Comparison of ENCODE assay signal across 31 cellular contexts in the genomic region with DNA sequence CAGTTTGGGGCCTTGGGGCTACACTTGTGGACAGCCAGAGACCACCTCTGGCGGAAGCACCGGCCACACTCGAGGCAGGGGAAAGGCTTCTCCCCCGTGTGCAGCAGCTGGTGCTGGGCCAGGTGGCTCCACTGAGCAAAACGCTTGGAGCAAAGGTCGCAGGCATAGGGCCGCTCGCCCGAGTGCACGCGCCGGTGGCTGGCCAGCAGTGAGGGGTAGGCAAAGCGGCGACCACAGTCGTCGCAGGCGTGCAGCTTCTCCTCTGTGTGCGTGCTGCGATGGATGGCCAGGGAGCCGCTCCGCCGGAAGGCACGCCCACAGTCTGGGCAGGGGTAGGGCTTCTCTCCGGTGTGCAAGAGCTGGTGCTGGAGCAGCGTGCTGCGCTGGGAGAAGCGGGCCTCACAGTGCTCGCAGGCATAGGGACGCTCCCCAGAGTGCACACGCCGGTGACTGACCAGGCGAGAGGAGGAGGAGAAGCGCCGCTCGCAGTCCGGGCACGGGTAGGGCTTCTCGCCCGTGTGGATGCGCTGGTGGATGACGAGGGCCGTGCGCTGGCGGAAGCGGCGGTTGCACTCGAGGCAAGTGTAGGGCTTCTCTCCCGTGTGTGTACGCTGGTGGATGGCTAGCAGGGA. TPM values are rescaled to one million over a fixed set of nuclear protein-coding genes. Genes with fewer than 3 reads are reported as not detected.
A peak's percentile ranks its signal among the peaks of the same experiment; 100 is the strongest.
DNase-seq lines count a peak whose midpoint lies in the region; ATAC-seq, FAIRE-seq and TF ChIP-seq lines count a peak whose summit lies in the region.
"Had no signal": no experiment of that assay in that cellular context is flagged by ENCODE, and none has a peak within 500 bp of the region (broad histone marks: within the 10 kb centered on the region; RNA-seq: fewer than 3 reads in every experiment).

No MANE protein-coding gene starts in this region.

- H4K20me1 ChIP-seq in K562 (replicated peaks; ENCODE audit: control insufficient read depth, insufficient read depth, low read length), result no peaks in the 10 kb centered on the region

- no peaks in the 10 kb centered on the region for H3K9me3 Mint-ChIP-seq in activated naive CD4-positive, alpha-beta T cell treated with anti-CD3 and anti-CD28 coated beads, Interleukin-2, amount 50 U/mL, for 72 hours
- H3K9me3 Mint-ChIP-seq in activated CD4-positive, alpha-beta T cell treated with anti-CD3 and anti-CD28 coated beads, Interleukin-2, amount 10 ng/mL, durations not matched to agents 7 days and 5 days, result no peaks in the 10 kb centered on the region
- no peaks in the 10 kb centered on the region for H3K9me3 Mint-ChIP-seq in activated naive CD4-positive, alpha-beta T cell treated with anti-CD3 and anti-CD28 coated beads for 36 hours
- H3K9me3 Mint-ChIP-seq: activated T-cell treated with anti-CD3 and anti-CD28 coated beads, Interleukin-2, amount 50 U/mL, for 24 hours; CD4-positive, alpha-beta T cell; endodermal cell; HFFc6; natural killer cell had no signal

- no peak for TF ChIP-seq RAD21 in K562 (CRISPR knock-in tag; conservative IDR thresholded peaks at IDR 0.05 in 1 of 2, IDR thresholded peaks at IDR 0.05 in 1 of 2)

- H3K4me3 Mint-ChIP-seq in activated CD4-positive, alpha-beta T cell treated with anti-CD3 and anti-CD28 coated beads, Interleukin-2, amount 10 ng/mL, durations not matched to agents 7 days and 5 days, result no peak overlapping the region
- no peak overlapping the region for H3K4me3 Mint-ChIP-seq in activated naive CD4-positive, alpha-beta T cell treated with anti-CD3 and anti-CD28 coated beads for 36 hours
- H3K4me3 Mint-ChIP-seq: activated T-cell treated with anti-CD3 and anti-CD28 coated beads, Interleukin-2, amount 50 U/mL, for 24 hours; endodermal cell; HFFc6; natural killer cell had no signal

- peaks cover 60% of the 10 kb centered on the region for H3K36me3 ChIP-seq in K562 (ENCODE audit: control insufficient read depth, insufficient read depth, low read length)
- peaks cover 3 to 68% (median 47%) of the 10 kb centered on the region in 6 donors for H3K36me3 ChIP-seq in spleen
- H3K36me3 ChIP-seq: ovary had no signal

- intact Hi-C loops in K562 (cut with micrococcal nuclease), result no loop called here
- intact Hi-C loops in spleen (cut with DNase I; ENCODE audit: low total_unique reads), result no loop called here
- intact Hi-C loops in activated naive CD4-positive, alpha-beta T cell treated with anti-CD3 and anti-CD28 coated beads for 36 hours (cut with micrococcal nuclease), result no loop called here

- H3K27ac ChIP-seq in K562 (ENCODE audit: extremely low read depth, low read depth, low read length) (no peak overlapping the region), spleen (no peak overlapping the region)
- H3K27ac ChIP-seq: 22Rv1, coronary artery, hepatocyte, ovary, VCaP had no signal

- no peaks in the 10 kb centered on the region for H3K27me3 Mint-ChIP-seq in activated CD4-positive, alpha-beta T cell treated with anti-CD3 and anti-CD28 coated beads, Interleukin-2, amount 10 ng/mL, durations not matched to agents 7 days and 5 days
- no peaks in the 10 kb centered on the region for H3K27me3 Mint-ChIP-seq in activated naive CD4-positive, alpha-beta T cell treated with anti-CD3 and anti-CD28 coated beads for 36 hours (ENCODE audit: low read depth)
- H3K27me3 Mint-ChIP-seq: activated T-cell treated with anti-CD3 and anti-CD28 coated beads, Interleukin-2, amount 50 U/mL, for 24 hours; CD4-positive, alpha-beta T cell had no signal

- ATAC-seq in activated naive CD4-positive, alpha-beta T cell treated with anti-CD3 and anti-CD28 coated beads, Interleukin-2, amount 50 U/mL, for 72 hours, result no peak
- ATAC-seq in K562, result no peak
- no peak for ATAC-seq in GM19467 (IDR thresholded peaks at IDR 0.05; ENCODE audit: unreplicated experiment)
- ATAC-seq: natural killer cell had no signal

- TF ChIP-seq POLR2A in K562 (conservative IDR thresholded peaks at IDR 0.05) (no peak), spleen (IDR thresholded peaks at IDR 0.05) (no peak)

- no peak overlapping the region for H2AFZ ChIP-seq in K562 (ENCODE audit: low read depth, low read length)
- H2AFZ ChIP-seq: hepatocyte had no signal

- no peak for DNase-seq in activated naive CD4-positive, alpha-beta T cell treated with anti-CD3 and anti-CD28 coated beads, Interleukin-2, amount 50 U/mL, for 72 hours (ENCODE audit: low spot score in 2 of 2)
- DNase-seq in activated naive CD4-positive, alpha-beta T cell (lab: John Stamatoyannopoulos, UW), result no peak
- no peak for DNase-seq in K562 (ENCODE audit: extremely low read depth in 1 of 4, low spot score in 3 of 4)
- DNase-seq in kidney tubule cell (ENCODE audit: low spot score), result peak; percentile 39
- DNase-seq in spleen, result peak; percentile 74
- DNase-seq in activated CD4-positive, alpha-beta T cell treated with anti-CD3 and anti-CD28 coated beads, Interleukin-2, amount 10 ng/mL, durations not matched to agents 7 days and 5 days, result no peak
- DNase-seq in activated naive CD4-positive, alpha-beta T cell treated with anti-CD3 and anti-CD28 coated beads for 36 hours, result no peak
- DNase-seq: activated CD4-positive, alpha-beta T cell treated with anti-CD3 and anti-CD28 coated beads for 48 hours; activated gamma-delta T cell; activated T-cell treated with anti-CD3 and anti-CD28 coated beads, Interleukin-2, amount 50 U/mL, for 24 hours; CD4-positive, alpha-beta T cell; endodermal cell; HFFc6; IMR-90; natural killer cell; NCI-H1092; NCI-H1930; NCI-H526 treated with DMSO at 0.1 percent for 48 hours; ovary; SHP77 treated with DMSO at 0.1 percent for 48 hours; stimulated activated CD4-positive, alpha-beta T cell treated with anti-CD3 and anti-CD28 coated beads, Interleukin-2, amount 100 ng/mL, for 48 hours; T-helper 9 cell had no signal

- no peak overlapping the region for H3K4me3 ChIP-seq in K562
- no peak overlapping the region for H3K4me3 ChIP-seq in spleen
- H3K4me3 ChIP-seq: adrenal gland, coronary artery, hepatocyte, ovary had no signal

- H3K9me3 ChIP-seq in K562 (replicated peaks; ENCODE audit: control insufficient read depth, insufficient read depth, low read depth, low read length), result no peaks in the 10 kb centered on the region
- H3K9me3 ChIP-seq in spleen, result no peaks in the 10 kb centered on the region
- H3K9me3 ChIP-seq: adrenal gland, ovary had no signal

- H3K27me3 ChIP-seq in K562 (ENCODE audit: control insufficient read depth in 2 of 2, insufficient read depth in 2 of 2, low read length in 2 of 2) (no peaks in the 10 kb centered on the region), spleen (replicated peaks in 1 of 7) (no peaks in the 10 kb centered on the region)
- H3K27me3 ChIP-seq: adrenal gland, hepatocyte, ovary had no signal

- no TSS peak for BruUV-seq in K562 (replicated peaks; lab: Mats Ljungman, UMichigan)

- WGBS in K562 (ENCODE audit: insufficient coverage, low coverage, missing lambda C conversion rate), result 92% methylated on average over 29 of the region's 49 CpGs
- WGBS in spleen, 5 donors, result 94 to 96% (median 95%) methylated on average over 43 to 49 of the region's 49 CpGs

- no peak for FAIRE-seq in K562 (lab: Jason Lieb, UNC)
- FAIRE-seq: D721Med, frontal cortex, urothelium cell line had no signal

- no peak for TF ChIP-seq EP300 in K562 (IDR thresholded peaks at IDR 0.05; ENCODE audit: low read length)

- no peak for TF ChIP-seq CTCF in K562 (IDR thresholded peaks at IDR 0.05 in 2 of 3, conservative IDR thresholded peaks at IDR 0.05 in 1 of 3; ENCODE audit: insufficient read depth in 2 of 3, low read depth in 1 of 3, low read length in 3 of 3)
- TF ChIP-seq CTCF in spleen (IDR thresholded peaks at IDR 0.05 in 8 of 11, conservative IDR thresholded peaks at IDR 0.05 in 3 of 11), result no peak

- H3K9me1 ChIP-seq in K562 (ENCODE audit: control insufficient read depth, insufficient read depth, low read length), result no peaks in the 10 kb centered on the region

- in situ Hi-C loops in K562 (cut with MboI), result no loop called here

- POLR2A ChIA-PET in K562 (lab: Yijun Ruan, JAX), result no interaction called here
- POLR2A ChIA-PET in activated CD4-positive, alpha-beta T cell treated with anti-CD3 and anti-CD28 coated beads, Interleukin-2, amount 10 ng/mL, durations not matched to agents 7 days and 5 days (lab: Charles Lee), result no interaction called here

- H3K4me1 Mint-ChIP-seq in activated CD4-positive, alpha-beta T cell treated with anti-CD3 and anti-CD28 coated beads, Interleukin-2, amount 10 ng/mL, durations not matched to agents 7 days and 5 days, result peaks cover 19% of the 10 kb centered on the region
- H3K4me1 Mint-ChIP-seq in activated naive CD4-positive, alpha-beta T cell treated with anti-CD3 and anti-CD28 coated beads for 36 hours (ENCODE audit: low read depth), result peaks cover 17% of the 10 kb centered on the region
- H3K4me1 Mint-ChIP-seq: endodermal cell had no signal

- H3K79me2 ChIP-seq in K562 (ENCODE audit: control insufficient read depth, insufficient read depth, low read length), result peaks cover 10% of the 10 kb centered on the region

- H3K4me1 ChIP-seq in K562 (replicated peaks in 1 of 2; ENCODE audit: control insufficient read depth in 2 of 2, insufficient read depth in 2 of 2, low read length in 2 of 2) (peaks cover 7 to 17% of the 10 kb centered on the region in 2 experiments; a peak in 4 of 5 replicates), spleen (peaks cover 0 to 77% (median 41%) of the 10 kb centered on the region in 6 donors)

- H3K4me2 ChIP-seq in K562 (ENCODE audit: insufficient read depth, low read length), result no peak overlapping the region
- H3K4me2 ChIP-seq: hepatocyte had no signal

- peak overlapping the region; percentile 19 to 22 for H3K27ac Mint-ChIP-seq in activated naive CD4-positive, alpha-beta T cell treated with anti-CD3 and anti-CD28 coated beads, Interleukin-2, amount 50 U/mL, for 72 hours
- no peak overlapping the region for H3K27ac Mint-ChIP-seq in activated CD4-positive, alpha-beta T cell treated with anti-CD3 and anti-CD28 coated beads, Interleukin-2, amount 10 ng/mL, durations not matched to agents 7 days and 5 days
- H3K27ac Mint-ChIP-seq in activated naive CD4-positive, alpha-beta T cell treated with anti-CD3 and anti-CD28 coated beads for 36 hours, result no peak overlapping the region
- H3K27ac Mint-ChIP-seq: activated T-cell treated with anti-CD3 and anti-CD28 coated beads, Interleukin-2, amount 50 U/mL, for 24 hours; CD4-positive, alpha-beta T cell; endodermal cell; natural killer cell had no signal

- peak overlapping the region in 1 of 2 experiments; percentile 42; a peak in 2 of 4 replicates for H3K9ac ChIP-seq in K562 (ENCODE audit: insufficient read depth in 1 of 2, low read depth in 2 of 2, low read length in 2 of 2)

- peaks cover 6 to 11% of the 10 kb centered on the region in 2 donors for H3K36me3 Mint-ChIP-seq in activated naive CD4-positive, alpha-beta T cell treated with anti-CD3 and anti-CD28 coated beads, Interleukin-2, amount 50 U/mL, for 72 hours
- H3K36me3 Mint-ChIP-seq in activated CD4-positive, alpha-beta T cell treated with anti-CD3 and anti-CD28 coated beads, Interleukin-2, amount 10 ng/mL, durations not matched to agents 7 days and 5 days (ENCODE audit: low read depth), result peaks cover 33% of the 10 kb centered on the region
- H3K36me3 Mint-ChIP-seq in activated naive CD4-positive, alpha-beta T cell treated with anti-CD3 and anti-CD28 coated beads for 36 hours (ENCODE audit: low read depth), result peaks cover 28% of the 10 kb centered on the region
- H3K36me3 Mint-ChIP-seq: natural killer cell had no signal

- CTCF ChIA-PET in K562 (lab: Yijun Ruan, JAX; ENCODE audit: low intra/inter-chr PET ratio), result no interaction called here
- CTCF ChIA-PET in activated CD4-positive, alpha-beta T cell treated with anti-CD3 and anti-CD28 coated beads, Interleukin-2, amount 10 ng/mL, durations not matched to agents 7 days and 5 days (lab: Charles Lee), result interaction anchor here (1.2 to 1.9 kb wide), 2 partner anchors 19 to 69 kb away, joined by 3 to 6 read pairs; a partner anchor contains a TSS
- CTCF ChIA-PET in activated naive CD4-positive, alpha-beta T cell treated with anti-CD3 and anti-CD28 coated beads for 36 hours (lab: Charles Lee), result interaction anchor here (1.9 kb wide), 1 partner anchor 69 kb away, joined by 5 read pairs; a partner anchor contains a TSS

RNA-seq across cellular contexts. Expression of a gene that starts 5.8 kb away (rescaled TPM):
- total RNA-seq in activated naive CD4-positive, alpha-beta T cell treated with anti-CD3 and anti-CD28 coated beads, Interleukin-2, amount 50 U/mL, for 72 hours, result 10 to 100 TPM; 11.6 to 13.7 TPM
- total RNA-seq in K562 (2011; cell fraction: chromatin; rRNA removed; ENCODE audit: low replicate concordance), result 6.2 and 13.7 TPM in 2 replicates
- total RNA-seq in K562 (2011; cell fraction: nucleolus; rRNA removed), result 11.6 and 16.5 TPM in 2 replicates
- total RNA-seq in K562 (2011; cell fraction: nucleoplasm; rRNA removed), result 7.8 and 9.5 TPM in 2 replicates
- total RNA-seq in K562 (2014; rRNA removed) (11.4 and 14.6 TPM in 2 replicates), K562 (2014; rRNA removed; fragmentation: Illumina TruSeq; extraction: Trizol) (8.4 and 8.7 TPM in 2 replicates), K562 (2015; rRNA removed; fragmentation: Illumina TruSeq; extraction: Trizol) (12.0 and 12.1 TPM in 2 replicates), K562 (2021) (15.4 and 16.9 TPM in 2 replicates), spleen (10 to 100 TPM in 5 of 7 donors, 1 to 10 TPM in 2; 6.3 to 14.6 (median 11.4) TPM)
- polyA plus RNA-seq in K562 (2011; rRNA removed) (8.0 and 9.6 TPM in 2 replicates), K562 (2014; fragmentation: Illumina TruSeq; extraction: Trizol) (11.6 and 12.3 TPM in 2 replicates), K562 (2014; fragmentation: Nextera tagmentation; extraction: Ambion mirVana) (1 to 10 TPM; 5.4 to 5.7 TPM), K562 (2014; rRNA removed) (10.2 and 10.8 TPM in 2 replicates), spleen (1 to 10 TPM; 3.5 to 5.0 (median 3.7) TPM)
- polyA plus RNA-seq in K562 (2011; cell fraction: cytosol; rRNA removed), result 8.9 and 19.1 TPM in 2 replicates
- 8.3 and 9.8 TPM in 2 replicates for polyA plus RNA-seq in K562 (2011; cell fraction: nucleus; rRNA removed)
- 7.8 and 9.0 TPM in 2 replicates for polyA plus RNA-seq in K562 (2012)
- polyA minus RNA-seq in K562 (2011; rRNA and poly(A)+ RNA removed), result 8.2 and 10.0 TPM in 2 replicates
- polyA minus RNA-seq in K562 (2011; cell fraction: cytosol; rRNA and poly(A)+ RNA removed), result 11.1 TPM in 2 replicates
- 7.8 and 8.9 TPM in 2 replicates for polyA minus RNA-seq in K562 (2011; cell fraction: nucleus; rRNA and poly(A)+ RNA removed)
- total RNA-seq in activated CD4-positive, alpha-beta T cell treated with anti-CD3 and anti-CD28 coated beads, Interleukin-2, amount 10 ng/mL, durations not matched to agents 7 days and 5 days, result 10 to 100 TPM; 12.8 to 13.8 TPM
- 10 to 100 TPM; 10.7 to 11.5 TPM for total RNA-seq in activated naive CD4-positive, alpha-beta T cell treated with anti-CD3 and anti-CD28 coated beads for 36 hours

RNA-seq across cellular contexts. Expression of a gene that starts 18.9 kb away (rescaled TPM):
- total RNA-seq in activated naive CD4-positive, alpha-beta T cell treated with anti-CD3 and anti-CD28 coated beads, Interleukin-2, amount 50 U/mL, for 72 hours, result 10 to 100 TPM; 10.8 to 22.1 TPM
- 39.3 and 45.4 TPM in 2 replicates for total RNA-seq in K562 (2011; cell fraction: chromatin; rRNA removed; ENCODE audit: low replicate concordance)
- 37.5 and 42.2 TPM in 2 replicates for total RNA-seq in K562 (2011; cell fraction: nucleolus; rRNA removed)
- total RNA-seq in K562 (2011; cell fraction: nucleoplasm; rRNA removed), result 41.3 and 53.4 TPM in 2 replicates
- 6.9 and 7.2 TPM in 2 replicates for total RNA-seq in K562 (2014; rRNA removed)
- 4.6 and 4.8 TPM in 2 replicates for total RNA-seq in K562 (2014; rRNA removed; fragmentation: Illumina TruSeq; extraction: Trizol)
- total RNA-seq in K562 (2015; rRNA removed; fragmentation: Illumina TruSeq; extraction: Trizol), result 6.2 and 6.4 TPM in 2 replicates
- total RNA-seq in K562 (2021), result 9.7 and 11.6 TPM in 2 replicates
- 10.6 and 12.4 TPM in 2 replicates for polyA plus RNA-seq in K562 (2011; rRNA removed)
- polyA plus RNA-seq in K562 (2011; cell fraction: cytosol; rRNA removed), result 10.0 and 13.3 TPM in 2 replicates
- 18.3 and 22.4 TPM in 2 replicates for polyA plus RNA-seq in K562 (2011; cell fraction: nucleus; rRNA removed)
- polyA plus RNA-seq in K562 (2012), result 6.7 and 11.9 TPM in 2 replicates
- polyA plus RNA-seq in K562 (2014; fragmentation: Illumina TruSeq; extraction: Trizol), result 4.7 and 5.0 TPM in 2 replicates
- under 1 TPM; 0.64 to 0.70 TPM for polyA plus RNA-seq in K562 (2014; fragmentation: Nextera tagmentation; extraction: Ambion mirVana)
- polyA plus RNA-seq in K562 (2014; rRNA removed), result 11.0 and 12.4 TPM in 2 replicates
- polyA minus RNA-seq in K562 (2011; rRNA and poly(A)+ RNA removed), result 7.4 and 8.3 TPM in 2 replicates
- 4.4 and 4.9 TPM in 2 replicates for polyA minus RNA-seq in K562 (2011; cell fraction: cytosol; rRNA and poly(A)+ RNA removed)
- polyA minus RNA-seq in K562 (2011; cell fraction: nucleus; rRNA and poly(A)+ RNA removed), result 13.5 and 16.0 TPM in 2 replicates
- total RNA-seq in spleen, result 10 to 100 TPM; 16.5 to 22.1 (median 18.6) TPM
- 1 to 10 TPM; 3.1 to 7.1 (median 3.5) TPM for polyA plus RNA-seq in spleen
- 10 to 100 TPM; 17.0 to 18.3 TPM for total RNA-seq in activated CD4-positive, alpha-beta T cell treated with anti-CD3 and anti-CD28 coated beads, Interleukin-2, amount 10 ng/mL, durations not matched to agents 7 days and 5 days
- 10 to 100 TPM; 11.9 to 13.2 TPM for total RNA-seq in activated naive CD4-positive, alpha-beta T cell treated with anti-CD3 and anti-CD28 coated beads for 36 hours

RNA-seq across cellular contexts. Expression of a gene that starts 32.9 kb away (rescaled TPM):
- total RNA-seq in activated naive CD4-positive, alpha-beta T cell treated with anti-CD3 and anti-CD28 coated beads, Interleukin-2, amount 50 U/mL, for 72 hours, result 1 to 10 TPM; 7.2 TPM
- total RNA-seq in K562 (2011; cell fraction: chromatin; rRNA removed; ENCODE audit: low replicate concordance), result 3.6 and 5.4 TPM in 2 replicates
- 6.8 and 7.0 TPM in 2 replicates for total RNA-seq in K562 (2011; cell fraction: nucleolus; rRNA removed)
- total RNA-seq in K562 (2011; cell fraction: nucleoplasm; rRNA removed), result 4.0 and 5.1 TPM in 2 replicates
- total RNA-seq in K562 (2014; rRNA removed), result 7.7 and 12.9 TPM in 2 replicates
- total RNA-seq in K562 (2014; rRNA removed; fragmentation: Illumina TruSeq; extraction: Trizol), result 1.4 and 2.8 TPM in 2 replicates
- total RNA-seq in K562 (2015; rRNA removed; fragmentation: Illumina TruSeq; extraction: Trizol), result 4.1 and 5.2 TPM in 2 replicates
- total RNA-seq in K562 (2021), result 4.5 and 5.1 TPM in 2 replicates
- polyA plus RNA-seq in K562 (2011; rRNA removed), result 2.4 TPM in 2 replicates
- 2.2 and 5.7 TPM in 2 replicates for polyA plus RNA-seq in K562 (2011; cell fraction: cytosol; rRNA removed)
- 5.7 and 7.6 TPM in 2 replicates for polyA plus RNA-seq in K562 (2011; cell fraction: nucleus; rRNA removed)
- 5.9 and 6.0 TPM in 2 replicates for polyA plus RNA-seq in K562 (2012)
- 5.4 and 7.0 TPM in 2 replicates for polyA plus RNA-seq in K562 (2014; fragmentation: Illumina TruSeq; extraction: Trizol)
- under 1 TPM; 0.48 TPM for polyA plus RNA-seq in K562 (2014; fragmentation: Nextera tagmentation; extraction: Ambion mirVana)
- 4.6 and 12.5 TPM in 2 replicates for polyA plus RNA-seq in K562 (2014; rRNA removed)
- 0.53 and 1.1 TPM in 2 replicates for polyA minus RNA-seq in K562 (2011; rRNA and poly(A)+ RNA removed)
- polyA minus RNA-seq in K562 (2011; cell fraction: cytosol; rRNA and poly(A)+ RNA removed), result 1.2 and 4.2 TPM in 2 replicates
- 2.8 and 4.2 TPM in 2 replicates for polyA minus RNA-seq in K562 (2011; cell fraction: nucleus; rRNA and poly(A)+ RNA removed)
- total RNA-seq in spleen, result 10 to 100 TPM; 10.7 to 26.3 (median 19.7) TPM
- polyA plus RNA-seq in spleen, result 10 to 100 TPM; 27.5 to 43.5 (median 40.8) TPM
- 10 to 100 TPM; 13.3 to 13.8 TPM for total RNA-seq in activated CD4-positive, alpha-beta T cell treated with anti-CD3 and anti-CD28 coated beads, Interleukin-2, amount 10 ng/mL, durations not matched to agents 7 days and 5 days
- total RNA-seq in activated naive CD4-positive, alpha-beta T cell treated with anti-CD3 and anti-CD28 coated beads for 36 hours, result 1 to 10 TPM; 3.7 to 3.9 TPM

RNA-seq across cellular contexts. Expression of a gene that starts 46.3 kb away (rescaled TPM):
- total RNA-seq in activated naive CD4-positive, alpha-beta T cell treated with anti-CD3 and anti-CD28 coated beads, Interleukin-2, amount 50 U/mL, for 72 hours, result 10 to 100 TPM; 11.1 to 11.6 TPM
- total RNA-seq in K562 (2011; cell fraction: chromatin; rRNA removed; ENCODE audit: low replicate concordance), result 7.9 and 19.4 TPM in 2 replicates
- 19.1 and 19.7 TPM in 2 replicates for total RNA-seq in K562 (2011; cell fraction: nucleolus; rRNA removed)
- total RNA-seq in K562 (2011; cell fraction: nucleoplasm; rRNA removed), result 15.4 and 16.3 TPM in 2 replicates
- total RNA-seq in K562 (2014; rRNA removed) (9.5 and 9.8 TPM in 2 replicates), K562 (2014; rRNA removed; fragmentation: Illumina TruSeq; extraction: Trizol) (2.4 and 2.5 TPM in 2 replicates), K562 (2015; rRNA removed; fragmentation: Illumina TruSeq; extraction: Trizol) (4.1 and 4.6 TPM in 2 replicates), K562 (2021) (10.1 and 11.1 TPM in 2 replicates), spleen (10 to 100 TPM; 11.6 to 18.6 (median 13.5) TPM)
- polyA plus RNA-seq in K562 (2011; rRNA removed) (3.9 and 7.1 TPM in 2 replicates), K562 (2014; fragmentation: Illumina TruSeq; extraction: Trizol) (4.1 and 4.3 TPM in 2 replicates), K562 (2014; fragmentation: Nextera tagmentation; extraction: Ambion mirVana) (under 1 TPM; 0.69 to 0.81 TPM), K562 (2014; rRNA removed) (8.7 and 10.0 TPM in 2 replicates), spleen (1 to 10 TPM; 3.4 to 7.4 (median 4.1) TPM)
- polyA plus RNA-seq in K562 (2011; cell fraction: cytosol; rRNA removed), result 11.4 and 13.8 TPM in 2 replicates
- polyA plus RNA-seq in K562 (2011; cell fraction: nucleus; rRNA removed), result 15.5 and 22.5 TPM in 2 replicates
- polyA plus RNA-seq in K562 (2012), result 5.2 and 7.9 TPM in 2 replicates
- 1.5 and 1.9 TPM in 2 replicates for polyA minus RNA-seq in K562 (2011; rRNA and poly(A)+ RNA removed)
- polyA minus RNA-seq in K562 (2011; cell fraction: cytosol; rRNA and poly(A)+ RNA removed), result 3.7 and 7.2 TPM in 2 replicates
- polyA minus RNA-seq in K562 (2011; cell fraction: nucleus; rRNA and poly(A)+ RNA removed), result 6.1 and 7.3 TPM in 2 replicates
- 10 to 100 TPM; 17.5 to 18.2 TPM for total RNA-seq in activated CD4-positive, alpha-beta T cell treated with anti-CD3 and anti-CD28 coated beads, Interleukin-2, amount 10 ng/mL, durations not matched to agents 7 days and 5 days
- 1 to 10 TPM; 7.6 to 9.5 TPM for total RNA-seq in activated naive CD4-positive, alpha-beta T cell treated with anti-CD3 and anti-CD28 coated beads for 36 hours

RNA-seq across cellular contexts. Expression of a gene that starts 46.3 kb away (rescaled TPM):
- 100 to 1,000 TPM; 103 to 111 TPM for total RNA-seq in activated naive CD4-positive, alpha-beta T cell treated with anti-CD3 and anti-CD28 coated beads, Interleukin-2, amount 50 U/mL, for 72 hours
- total RNA-seq in K562 (2011; cell fraction: chromatin; rRNA removed; ENCODE audit: low replicate concordance), result 27.0 and 46.3 TPM in 2 replicates
- 23.7 and 30.5 TPM in 2 replicates for total RNA-seq in K562 (2011; cell fraction: nucleolus; rRNA removed)
- 29.4 and 33.8 TPM in 2 replicates for total RNA-seq in K562 (2011; cell fraction: nucleoplasm; rRNA removed)
- total RNA-seq in K562 (2014; rRNA removed), result 15.6 and 20.2 TPM in 2 replicates
- total RNA-seq in K562 (2014; rRNA removed; fragmentation: Illumina TruSeq; extraction: Trizol), result 6.5 and 6.8 TPM in 2 replicates
- 11.5 and 12.5 TPM in 2 replicates for total RNA-seq in K562 (2015; rRNA removed; fragmentation: Illumina TruSeq; extraction: Trizol)
- total RNA-seq in K562 (2021), result 62.1 and 63.1 TPM in 2 replicates
- 10.0 and 13.0 TPM in 2 replicates for polyA plus RNA-seq in K562 (2011; rRNA removed)
- polyA plus RNA-seq in K562 (2011; cell fraction: cytosol; rRNA removed), result 6.7 and 10.3 TPM in 2 replicates
- polyA plus RNA-seq in K562 (2011; cell fraction: nucleus; rRNA removed), result 58.6 and 70.0 TPM in 2 replicates
- polyA plus RNA-seq in K562 (2012), result 29.3 and 46.6 TPM in 2 replicates
- polyA plus RNA-seq in K562 (2014; fragmentation: Illumina TruSeq; extraction: Trizol), result 23.8 and 38.3 TPM in 2 replicates
- polyA plus RNA-seq in K562 (2014; fragmentation: Nextera tagmentation; extraction: Ambion mirVana), result 1 to 10 TPM; 2.2 to 2.3 TPM
- polyA plus RNA-seq in K562 (2014; rRNA removed), result 20.5 and 26.7 TPM in 2 replicates
- polyA minus RNA-seq in K562 (2011; rRNA and poly(A)+ RNA removed), result 3.1 and 4.4 TPM in 2 replicates
- polyA minus RNA-seq in K562 (2011; cell fraction: cytosol; rRNA and poly(A)+ RNA removed), result 7.0 and 17.7 TPM in 2 replicates
- polyA minus RNA-seq in K562 (2011; cell fraction: nucleus; rRNA and poly(A)+ RNA removed), result 14.7 and 23.4 TPM in 2 replicates
- total RNA-seq in spleen, result 10 to 100 TPM; 51.2 to 77.8 (median 61.8) TPM
- polyA plus RNA-seq in spleen, result 100 to 1,000 TPM in 2 of 3 donors, 10 to 100 TPM in 1; 68.4 to 178 (median 148) TPM
- total RNA-seq in activated CD4-positive, alpha-beta T cell treated with anti-CD3 and anti-CD28 coated beads, Interleukin-2, amount 10 ng/mL, durations not matched to agents 7 days and 5 days, result 10 to 100 TPM; 78.6 to 80.1 TPM
- 10 to 100 TPM; 50.6 to 52.4 TPM for total RNA-seq in activated naive CD4-positive, alpha-beta T cell treated with anti-CD3 and anti-CD28 coated beads for 36 hours

Comparison
In these comparisons a context has a peak if more than half of its experiments do, and no peak if none do; other contexts are left out.
1. H3K27ac Mint-ChIP-seq: peak in activated naive CD4-positive, alpha-beta T cell treated with anti-CD3 and anti-CD28 coated beads, Interleukin-2, amount 50 U/mL, for 72 hours (2 of 2); none in activated CD4-positive, alpha-beta T cell treated with anti-CD3 and anti-CD28 coated beads, Interleukin-2, amount 10 ng/mL, durations not matched to agents 7 days and 5 days (single experiment) and activated naive CD4-positive, alpha-beta T cell treated with anti-CD3 and anti-CD28 coated beads for 36 hours (single experiment).
2. DNase-seq: peak in kidney tubule cell (single experiment) and spleen (single experiment); none in activated naive CD4-positive, alpha-beta T cell treated with anti-CD3 and anti-CD28 coated beads, Interleukin-2, amount 50 U/mL, for 72 hours (0 of 2), activated naive CD4-positive, alpha-beta T cell (0 of 4), K562 (0 of 4), activated CD4-positive, alpha-beta T cell treated with anti-CD3 and anti-CD28 coated beads, Interleukin-2, amount 10 ng/mL, durations not matched to agents 7 days and 5 days (single experiment) and activated naive CD4-positive, alpha-beta T cell treated with anti-CD3 and anti-CD28 coated beads for 36 hours (single experiment).